1 cellular context compared by ENCODE assay signal in genomic region chr10:132611986-132612385, GRCh38.
TF ChIP-seq lines count a peak whose summit lies in the region.

No MANE protein-coding gene starts in this region.

TF ChIP-seq in HEK293, 187 proteins besides CTCF, POLR2A, EP300 and RAD21 (continued from another document):
- no peak for TF ChIP-seq ZNF548 (tag by site-specific recombination; IDR thresholded peaks at IDR 0.05)
- TF ChIP-seq ZNF707 (tag by site-specific recombination; IDR thresholded peaks at IDR 0.05): no peak
- TF ChIP-seq ZNF433 (tag by site-specific recombination; IDR thresholded peaks at IDR 0.05; ENCODE audit: low read depth): no peak
- TF ChIP-seq GLI2 (tag by site-specific recombination; IDR thresholded peaks at IDR 0.05; ENCODE audit: borderline replicate concordance, low read depth): no peak
- no peak for TF ChIP-seq ZNF830 (tag by site-specific recombination; IDR thresholded peaks at IDR 0.05; ENCODE audit: low read depth)
- TF ChIP-seq ZNF585B (tag by site-specific recombination; IDR thresholded peaks at IDR 0.05): no peak
- TF ChIP-seq ZNF132 (tag by site-specific recombination; IDR thresholded peaks at IDR 0.05; ENCODE audit: borderline replicate concordance): no peak
- no peak for TF ChIP-seq ZNF692 (tag by site-specific recombination; IDR thresholded peaks at IDR 0.05)
- TF ChIP-seq ZNF341 (tag by site-specific recombination; IDR thresholded peaks at IDR 0.05; ENCODE audit: low read depth): peak; percentile 53
- no peak for TF ChIP-seq ZNF776 (tag by site-specific recombination; IDR thresholded peaks at IDR 0.05; ENCODE audit: borderline replicate concordance)
- TF ChIP-seq REPIN1 (tag by site-specific recombination; IDR thresholded peaks at IDR 0.05; ENCODE audit: low read depth): no peak
- no peak for TF ChIP-seq ZNF155 (tag by site-specific recombination; IDR thresholded peaks at IDR 0.05)
- TF ChIP-seq ZSCAN23 (tag by site-specific recombination; IDR thresholded peaks at IDR 0.05): no peak
- TF ChIP-seq ZNF280C (tag by site-specific recombination; IDR thresholded peaks at IDR 0.05): no peak
- no peak for TF ChIP-seq ZNF48 (tag by site-specific recombination; IDR thresholded peaks at IDR 0.05)
- no peak for TF ChIP-seq ZNF266 (tag by site-specific recombination; IDR thresholded peaks at IDR 0.05; ENCODE audit: low read depth)
- TF ChIP-seq EGR2 (tag by site-specific recombination; IDR thresholded peaks at IDR 0.05; ENCODE audit: low read depth): peak; percentile 94
- TF ChIP-seq ZNF501 (tag by site-specific recombination; IDR thresholded peaks at IDR 0.05): no peak
- no peak for TF ChIP-seq ZNF701 (tag by site-specific recombination; IDR thresholded peaks at IDR 0.05)
- TF ChIP-seq, protein P1, sequence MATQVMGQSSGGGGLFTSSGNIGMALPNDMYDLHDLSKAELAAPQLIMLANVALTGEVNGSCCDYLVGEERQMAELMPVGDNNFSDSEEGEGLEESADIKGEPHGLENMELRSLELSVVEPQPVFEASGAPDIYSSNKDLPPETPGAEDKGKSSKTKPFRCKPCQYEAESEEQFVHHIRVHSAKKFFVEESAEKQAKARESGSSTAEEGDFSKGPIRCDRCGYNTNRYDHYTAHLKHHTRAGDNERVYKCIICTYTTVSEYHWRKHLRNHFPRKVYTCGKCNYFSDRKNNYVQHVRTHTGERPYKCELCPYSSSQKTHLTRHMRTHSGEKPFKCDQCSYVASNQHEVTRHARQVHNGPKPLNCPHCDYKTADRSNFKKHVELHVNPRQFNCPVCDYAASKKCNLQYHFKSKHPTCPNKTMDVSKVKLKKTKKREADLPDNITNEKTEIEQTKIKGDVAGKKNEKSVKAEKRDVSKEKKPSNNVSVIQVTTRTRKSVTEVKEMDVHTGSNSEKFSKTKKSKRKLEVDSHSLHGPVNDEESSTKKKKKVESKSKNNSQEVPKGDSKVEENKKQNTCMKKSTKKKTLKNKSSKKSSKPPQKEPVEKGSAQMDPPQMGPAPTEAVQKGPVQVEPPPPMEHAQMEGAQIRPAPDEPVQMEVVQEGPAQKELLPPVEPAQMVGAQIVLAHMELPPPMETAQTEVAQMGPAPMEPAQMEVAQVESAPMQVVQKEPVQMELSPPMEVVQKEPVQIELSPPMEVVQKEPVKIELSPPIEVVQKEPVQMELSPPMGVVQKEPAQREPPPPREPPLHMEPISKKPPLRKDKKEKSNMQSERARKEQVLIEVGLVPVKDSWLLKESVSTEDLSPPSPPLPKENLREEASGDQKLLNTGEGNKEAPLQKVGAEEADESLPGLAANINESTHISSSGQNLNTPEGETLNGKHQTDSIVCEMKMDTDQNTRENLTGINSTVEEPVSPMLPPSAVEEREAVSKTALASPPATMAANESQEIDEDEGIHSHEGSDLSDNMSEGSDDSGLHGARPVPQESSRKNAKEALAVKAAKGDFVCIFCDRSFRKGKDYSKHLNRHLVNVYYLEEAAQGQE (tag by site-specific recombination; IDR thresholded peaks at IDR 0.05): no peak
- TF ChIP-seq SP7 (tag by site-specific recombination; IDR thresholded peaks at IDR 0.05): no peak
TF ChIP-seq in HEK293: peak in this region for 6.
